19 cellular contexts compared by ENCODE assay signal in the genomic region with DNA sequence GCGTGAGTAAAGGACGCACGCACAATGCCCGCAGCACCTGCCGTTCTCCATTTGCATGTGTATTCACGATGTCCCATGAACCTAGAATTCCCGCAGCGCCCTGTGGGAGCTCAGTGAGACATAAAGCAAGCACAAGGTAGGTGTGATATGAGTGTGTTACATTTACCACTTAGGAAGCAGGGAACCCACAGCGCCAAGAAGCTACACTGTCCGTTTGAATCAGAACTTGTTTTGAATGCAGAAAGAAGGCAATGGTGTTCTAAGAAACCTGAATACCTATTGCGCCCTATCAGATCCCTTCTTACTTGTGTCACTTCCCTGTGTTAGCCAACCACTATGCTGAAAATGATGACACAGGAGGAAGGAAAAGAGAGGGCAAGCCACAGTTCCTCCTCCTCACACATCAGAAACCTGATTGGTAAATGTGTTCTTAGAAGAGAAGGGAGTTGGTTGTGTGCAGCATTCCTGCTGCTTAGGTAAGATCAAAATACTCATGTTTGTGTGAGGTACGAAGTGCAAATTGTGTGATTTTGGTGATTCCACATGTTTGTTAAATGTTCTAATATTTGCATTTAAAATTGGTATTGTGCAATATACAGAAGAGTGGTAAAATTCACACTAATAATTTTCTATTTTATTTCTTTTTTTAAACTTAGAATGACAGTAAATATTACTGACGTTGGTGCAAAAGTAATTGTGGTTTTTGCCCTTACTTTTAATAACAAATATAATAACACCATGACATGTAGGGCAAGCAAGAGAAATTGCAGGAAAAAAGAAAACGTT.
DNase-seq lines count a peak whose midpoint lies in the region; ATAC-seq, FAIRE-seq and TF ChIP-seq lines count a peak whose summit lies in the region.
"Had no signal": no experiment of that assay in that cellular context is flagged by ENCODE, and none has a peak within 500 bp of the region (broad histone marks: within the 10 kb centered on the region; RNA-seq: fewer than 3 reads in every experiment).

No MANE protein-coding gene starts in this region.

- H3K27ac ChIP-seq in PC-9: no peak overlapping the region
- H3K27ac ChIP-seq in small intestine (ENCODE audit: low read depth in 1 of 2, low read length in 1 of 2): no peak overlapping the region
- H3K27ac ChIP-seq: C4-2B had no signal

- CTCF ChIA-PET in PC-9 (lab: Charles Lee): no interaction called here

- POLR2A ChIA-PET in PC-9 (lab: Charles Lee; ENCODE audit: unreplicated experiment): no interaction called here

- peaks cover 4% of the 10 kb centered on the region; the same call in 1 of the 2 replicates for H3K27me3 ChIP-seq in PC-9 (ENCODE audit: insufficient read depth, low read depth)
- H3K27me3 ChIP-seq in small intestine (ENCODE audit: control insufficient read depth in 2 of 2, insufficient read depth in 2 of 2, low read length in 2 of 2): no peaks in the 10 kb centered on the region

- no peak overlapping the region for H3K4me2 ChIP-seq in PC-9
- H3K4me2 ChIP-seq: smooth muscle cell had no signal

- intact Hi-C loops in PC-9 (cut with micrococcal nuclease; ENCODE audit: unreplicated experiment): no loop called here

- H3K9me3 ChIP-seq in PC-9 (ENCODE audit: insufficient read depth, low read depth) (no peaks in the 10 kb centered on the region), small intestine (ENCODE audit: control insufficient read depth, low read depth) (no peaks in the 10 kb centered on the region)
- H3K9me3 ChIP-seq: HAP-1 had no signal

- H4K20me1 ChIP-seq in PC-9 (ENCODE audit: insufficient read depth): no peaks in the 10 kb centered on the region

- no peak for FAIRE-seq in small intestine (lab: Jason Lieb, UNC)

- peaks cover 5% of the 10 kb centered on the region for H3K27me3 Mint-ChIP-seq in glutamatergic neuron (ENCODE audit: unreplicated experiment)

- BruUV-seq in PC-9 (replicated peaks; lab: Mats Ljungman, UMichigan): no TSS peak

- H3K4me1 ChIP-seq in PC-9 (replicated peaks; ENCODE audit: insufficient read depth) (no peaks in the 10 kb centered on the region), small intestine (ENCODE audit: control insufficient read depth in 2 of 2, insufficient read depth in 1 of 2, low read depth in 1 of 2, low read length in 1 of 2) (no peaks in the 10 kb centered on the region)
- H3K4me1 ChIP-seq: HAP-1 had no signal

- no peaks in the 10 kb centered on the region for H3K9me2 ChIP-seq in PC-9 (ENCODE audit: insufficient read depth)

- no peaks in the 10 kb centered on the region for H3K36me3 ChIP-seq in PC-9 (ENCODE audit: low read depth)
- H3K36me3 ChIP-seq in small intestine (ENCODE audit: control insufficient read depth in 2 of 2, insufficient read depth in 2 of 2, low read length in 2 of 2): no peaks in the 10 kb centered on the region
- H3K36me3 ChIP-seq: HAP-1 had no signal

- H3K9me3 Mint-ChIP-seq in glutamatergic neuron (ENCODE audit: unreplicated experiment): peaks cover 5% of the 10 kb centered on the region

- H3K4me3 Mint-ChIP-seq in glutamatergic neuron (ENCODE audit: unreplicated experiment): no peak overlapping the region

- H3K36me3 Mint-ChIP-seq in glutamatergic neuron (ENCODE audit: unreplicated experiment): no peaks in the 10 kb centered on the region
- H3K36me3 Mint-ChIP-seq: brain had no signal

- 56 to 59% (median 57%) methylated on average over 14 of the region's 14 CpGs for WGBS in small intestine, 3 donors

- ATAC-seq in GM21786 (IDR thresholded peaks at IDR 0.05; ENCODE audit: unreplicated experiment): no peak

- DNase-seq in COR-L47 (lab: John Stamatoyannopoulos, UW) (peak; percentile 50), ELF-1 (ENCODE audit: low read depth, low spot score) (peak; percentile 65), NCI-H146 treated with DMSO at 0.1 percent for 48 hours (lab: John Stamatoyannopoulos, UW; ENCODE audit: unreplicated experiment) (peak; percentile 94), glutamatergic neuron (no peak), PC-9 (no peak), small intestine (no peak), NCI-H524 (lab: John Stamatoyannopoulos, UW) (no peak)
- DNase-seq: activated gamma-delta T cell, GDM1, NCI-H1048, NCI-H82, occipital lobe, Right ventricle myocardium superior had no signal

- H2AFZ ChIP-seq in PC-9: no peak overlapping the region

- peak overlapping the region; percentile 80 for H3K27ac Mint-ChIP-seq in glutamatergic neuron (ENCODE audit: unreplicated experiment)

- no peaks in the 10 kb centered on the region for H3F3A ChIP-seq in PC-9 (ENCODE audit: insufficient read depth, low read depth)

- no peaks in the 10 kb centered on the region for H3K79me2 ChIP-seq in PC-9 (ENCODE audit: low read depth)

- H3K4me1 Mint-ChIP-seq in glutamatergic neuron (ENCODE audit: low read depth, unreplicated experiment): peaks cover 25% of the 10 kb centered on the region

- H3K4me3 ChIP-seq in PC-9 (no peak overlapping the region), small intestine (ENCODE audit: low read depth in 1 of 2, low read length in 2 of 2) (no peak overlapping the region)
- H3K4me3 ChIP-seq: HAP-1, lung, smooth muscle cell had no signal

- TF ChIP-seq CTCF in glutamatergic neuron (IDR thresholded peaks at IDR 0.05; ENCODE audit: partially characterized antibody, unreplicated experiment) (no peak), PC-9 (conservative IDR thresholded peaks at IDR 0.05) (no peak)

Comparison
In these comparisons a context has a peak if more than half of its experiments do, and no peak if none do; other contexts are left out.
1. DNase-seq: peak in COR-L47 (single experiment), ELF-1 (single experiment) and NCI-H146 treated with DMSO at 0.1 percent for 48 hours (single experiment); none in glutamatergic neuron (single experiment), PC-9 (0 of 2), small intestine (single experiment) and NCI-H524 (0 of 2).